In the genomic region with DNA sequence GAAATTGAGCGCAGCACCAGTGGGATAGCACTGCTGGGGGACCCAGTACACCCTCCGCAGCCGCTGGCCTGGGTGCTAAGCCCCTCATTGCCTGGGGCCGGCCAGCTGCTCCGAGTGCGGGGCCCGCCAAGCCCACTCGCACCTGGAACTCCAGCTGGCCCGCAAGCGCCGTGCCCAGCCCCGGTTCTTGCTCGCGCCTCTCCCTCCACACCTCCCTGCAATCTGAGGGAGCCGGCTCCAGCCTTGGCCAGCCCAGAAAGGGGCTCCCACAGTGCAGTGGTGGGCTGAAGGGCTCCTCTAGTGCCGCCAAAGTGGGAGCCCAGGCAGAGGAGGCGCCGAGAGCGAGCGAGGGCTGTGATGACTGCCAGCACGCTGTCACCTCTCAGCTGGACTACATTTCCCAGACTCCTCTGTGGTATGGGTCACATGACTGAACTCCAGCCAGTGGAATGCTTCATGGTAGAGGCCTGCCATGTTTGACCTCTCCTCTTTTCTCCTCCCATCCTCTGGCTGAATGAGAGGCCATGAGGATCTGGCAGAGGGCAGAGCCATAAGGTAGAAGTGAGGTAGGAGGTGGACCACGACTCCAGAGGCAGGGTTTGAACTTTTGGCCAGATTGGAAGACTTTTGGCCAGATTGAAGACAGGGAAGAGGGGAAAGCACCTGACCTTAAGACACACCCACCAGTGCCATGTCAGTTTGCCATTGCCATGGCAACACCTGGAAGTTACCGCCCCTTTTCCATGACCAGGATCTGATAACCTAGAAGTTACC, we compare ENCODE assay signal across 10 cellular contexts. TPM values are rescaled to one million over a fixed set of nuclear protein-coding genes. Genes with fewer than 3 reads are reported as not detected.
DNase-seq lines count a peak whose midpoint lies in the region; FAIRE-seq and TF ChIP-seq lines count a peak whose summit lies in the region.
"Had no signal": no experiment of that assay in that cellular context is flagged by ENCODE, and none has a peak within 500 bp of the region (broad histone marks: within the 10 kb centered on the region; RNA-seq: fewer than 3 reads in every experiment).

No MANE protein-coding gene starts in this region.

- H3K9me3 Mint-ChIP-seq in activated naive CD8-positive, alpha-beta T cell treated with anti-CD3 and anti-CD28 coated beads for 36 hours = peaks cover 2% of the 10 kb centered on the region
- no peaks in the 10 kb centered on the region for H3K9me3 Mint-ChIP-seq in neural progenitor cell

- H3K36me3 ChIP-seq in Karpas-422 (ENCODE audit: insufficient read depth, low read length) (no peaks in the 10 kb centered on the region), neural progenitor cell (no peaks in the 10 kb centered on the region), MG63 (no peaks in the 10 kb centered on the region)
- H3K36me3 ChIP-seq: thoracic aorta had no signal

- H4K20me1 ChIP-seq in Karpas-422 (ENCODE audit: insufficient read depth, low read depth, low read length) (no peaks in the 10 kb centered on the region), neural progenitor cell (ENCODE audit: low read depth) (no peaks in the 10 kb centered on the region)

- H3K27me3 ChIP-seq in Karpas-422 (ENCODE audit: low read length) (no peaks in the 10 kb centered on the region), neural progenitor cell (no peaks in the 10 kb centered on the region), MG63 (no peaks in the 10 kb centered on the region)

- H3K9me3 ChIP-seq in Karpas-422 (ENCODE audit: low read length) = no peaks in the 10 kb centered on the region
- no peaks in the 10 kb centered on the region for H3K9me3 ChIP-seq in neural progenitor cell (ENCODE audit: low read depth)
- H3K9me3 ChIP-seq in MG63 = no peaks in the 10 kb centered on the region
- H3K9me3 ChIP-seq: thoracic aorta had no signal

- H3K79me2 ChIP-seq in Karpas-422 (ENCODE audit: low read length) (no peaks in the 10 kb centered on the region), neural progenitor cell (ENCODE audit: low read depth) (no peaks in the 10 kb centered on the region)

- H2AFZ ChIP-seq in Karpas-422 (ENCODE audit: low read length) = peak overlapping the region; percentile 88
- peak overlapping the region; percentile 83 for H2AFZ ChIP-seq in neural progenitor cell (replicated peaks)

- no peak overlapping the region for H3K4me3 Mint-ChIP-seq in activated naive CD8-positive, alpha-beta T cell treated with anti-CD3 and anti-CD28 coated beads for 36 hours
- no peak overlapping the region for H3K4me3 Mint-ChIP-seq in neural progenitor cell

- H3K4me3 ChIP-seq in Karpas-422 (ENCODE audit: low read length) (no peak overlapping the region), neural progenitor cell (no peak overlapping the region), MG63 (no peak overlapping the region)
- H3K4me3 ChIP-seq: thoracic aorta had no signal

- peaks cover 2% of the 10 kb centered on the region for H3K4me1 Mint-ChIP-seq in activated naive CD8-positive, alpha-beta T cell treated with anti-CD3 and anti-CD28 coated beads for 36 hours
- H3K4me1 Mint-ChIP-seq in neural progenitor cell = peaks cover 2% of the 10 kb centered on the region

- peak overlapping the region; percentile 82 for H3K27ac Mint-ChIP-seq in activated naive CD8-positive, alpha-beta T cell treated with anti-CD3 and anti-CD28 coated beads for 36 hours
- H3K27ac Mint-ChIP-seq in neural progenitor cell = peak overlapping the region; percentile 89

- H3K27ac ChIP-seq in Karpas-422 (ENCODE audit: low read length) (no peak overlapping the region), neural progenitor cell (no peak overlapping the region)
- H3K27ac ChIP-seq: thoracic aorta had no signal

- H3K27me3 Mint-ChIP-seq in activated naive CD8-positive, alpha-beta T cell treated with anti-CD3 and anti-CD28 coated beads for 36 hours = peaks cover 9% of the 10 kb centered on the region
- peaks cover 7% of the 10 kb centered on the region for H3K27me3 Mint-ChIP-seq in neural progenitor cell (ENCODE audit: insufficient read depth, low read depth)

- H3K9me2 ChIP-seq in Karpas-422 (replicated peaks; ENCODE audit: insufficient read depth, low read length) = no peaks in the 10 kb centered on the region

- no peak for TF ChIP-seq CTCF in neural progenitor cell (IDR thresholded peaks at IDR 0.05)

- peak; percentile 20 to 62 for DNase-seq in NCI-H526 (lab: John Stamatoyannopoulos, UW)
- no peak for DNase-seq in NCI-H526 treated with DMSO at 0.1 percent for 48 hours (lab: John Stamatoyannopoulos, UW)
- peak; percentile 80 for DNase-seq in Karpas-422
- DNase-seq in activated naive CD8-positive, alpha-beta T cell treated with anti-CD3 and anti-CD28 coated beads for 36 hours = peak; percentile 15
- no peak for DNase-seq in neural progenitor cell (ENCODE audit: low spot score)
- DNase-seq in MG63 = no peak
- no peak for DNase-seq in NCI-H146 treated with DMSO at 0.1 percent for 48 hours (lab: John Stamatoyannopoulos, UW; ENCODE audit: unreplicated experiment)
- no peak for DNase-seq in RCC 7860 (ENCODE audit: low spot score)

- no peaks in the 10 kb centered on the region for H3K36me3 Mint-ChIP-seq in activated naive CD8-positive, alpha-beta T cell treated with anti-CD3 and anti-CD28 coated beads for 36 hours
- no peaks in the 10 kb centered on the region for H3K36me3 Mint-ChIP-seq in neural progenitor cell

- no peaks in the 10 kb centered on the region for H3F3A ChIP-seq in neural progenitor cell (ENCODE audit: low read depth)

- H3K4me2 ChIP-seq in Karpas-422 (ENCODE audit: low read depth, low read length, poor library complexity, severe bottlenecking) (no peak overlapping the region), neural progenitor cell (no peak overlapping the region)

- H3K4me1 ChIP-seq in Karpas-422 (ENCODE audit: low read length) = no peaks in the 10 kb centered on the region
- no peaks in the 10 kb centered on the region for H3K4me1 ChIP-seq in neural progenitor cell

- no peak for FAIRE-seq in RCC 7860 (lab: Jason Lieb, UNC)
- FAIRE-seq: endometrium had no signal

- no peak overlapping the region for H3K9ac ChIP-seq in Karpas-422 (ENCODE audit: low read length)
- no peak overlapping the region for H3K9ac ChIP-seq in neural progenitor cell

RNA-seq across cellular contexts. Expression of a gene that starts 6.2 kb away (rescaled TPM):
- total RNA-seq in Karpas-422 (2014; rRNA removed; shearing (Covaris generic); ENCODE audit: low replicate concordance) = not detected in 2 replicates
- total RNA-seq in activated naive CD8-positive, alpha-beta T cell treated with anti-CD3 and anti-CD28 coated beads for 36 hours = not detected
- not detected in 2 replicates for total RNA-seq in neural progenitor cell (ENCODE audit: low replicate concordance)
- total RNA-seq in MG63 (2014; rRNA removed; shearing (Covaris generic); ENCODE audit: low replicate concordance) = not detected in 2 replicates

RNA-seq across cellular contexts. Expression of a gene that starts 38.4 kb away (rescaled TPM):
- total RNA-seq in Karpas-422 (2014; rRNA removed; shearing (Covaris generic); ENCODE audit: low replicate concordance) = not detected in 2 replicates
- total RNA-seq in activated naive CD8-positive, alpha-beta T cell treated with anti-CD3 and anti-CD28 coated beads for 36 hours = not detected
- 0.56 and 3.5 TPM in 2 replicates for total RNA-seq in neural progenitor cell (ENCODE audit: low replicate concordance)
- total RNA-seq in MG63 (2014; rRNA removed; shearing (Covaris generic); ENCODE audit: low replicate concordance) = 2.0 TPM in 1 of 2 replicates, not detected in the other

Comparison
In these comparisons a context has a peak if more than half of its experiments do, and no peak if none do; other contexts are left out.
1. DNase-seq: peak in NCI-H526 (2 of 2), Karpas-422 (single experiment) and activated naive CD8-positive, alpha-beta T cell treated with anti-CD3 and anti-CD28 coated beads for 36 hours (single experiment); none in NCI-H526 treated with DMSO at 0.1 percent for 48 hours (single experiment), neural progenitor cell (single experiment), MG63 (single experiment), NCI-H146 treated with DMSO at 0.1 percent for 48 hours (single experiment) and RCC 7860 (single experiment).